In the genomic region with DNA sequence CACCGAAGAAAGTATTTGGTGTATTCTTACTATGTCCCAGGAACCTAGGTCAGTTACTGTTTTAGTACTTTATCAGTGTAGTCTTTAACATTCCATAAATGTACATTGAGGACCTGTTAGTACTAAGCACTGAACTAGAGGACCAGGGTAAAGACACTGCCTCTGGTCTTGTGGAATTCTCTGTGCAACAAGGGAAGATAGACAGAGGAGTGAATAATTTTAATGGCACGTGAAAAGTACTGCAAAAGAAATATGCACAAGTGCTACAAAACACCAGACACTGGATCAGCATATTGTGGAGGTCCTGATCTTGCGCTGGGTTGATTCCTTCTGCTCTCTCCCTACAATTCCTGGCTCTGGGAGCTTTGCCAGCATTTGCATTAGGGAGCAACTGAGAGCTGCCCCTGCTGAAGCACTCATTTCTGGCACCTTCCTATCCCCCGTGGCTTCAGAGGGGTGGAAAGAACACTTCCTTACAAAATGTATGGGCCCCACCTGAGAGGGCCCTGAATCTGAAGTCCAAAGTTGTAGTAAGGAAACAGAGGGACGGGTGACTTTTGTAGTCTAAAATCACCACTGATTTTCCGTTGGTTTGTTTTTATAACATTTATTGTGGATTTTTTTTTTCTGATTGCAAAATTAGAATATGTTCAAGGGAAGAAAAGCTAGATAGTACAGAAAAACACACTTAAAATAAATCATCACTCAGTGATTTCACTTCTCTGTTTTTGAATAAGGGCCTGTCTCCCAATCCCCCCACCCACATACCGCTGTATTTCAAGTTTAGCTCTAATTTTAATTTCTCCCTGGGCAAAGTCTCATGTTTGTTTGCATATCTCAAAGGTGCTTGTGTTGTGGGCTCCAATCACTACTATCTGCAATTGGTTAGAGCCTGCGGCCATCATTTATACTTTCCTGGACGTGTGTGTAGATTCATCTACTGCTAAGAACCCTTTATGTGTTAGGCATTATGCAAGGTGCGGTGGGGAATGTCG, we compare ENCODE assay signal across 13 cellular contexts. TPM values are rescaled to one million over a fixed set of nuclear protein-coding genes. Genes with fewer than 3 reads are reported as not detected.
DNase-seq lines count a peak whose midpoint lies in the region; ATAC-seq and TF ChIP-seq lines count a peak whose summit lies in the region.
"Had no signal": no experiment of that assay in that cellular context is flagged by ENCODE, and none has a peak within 500 bp of the region (broad histone marks: within the 10 kb centered on the region; RNA-seq: fewer than 3 reads in every experiment).

No MANE protein-coding gene starts in this region.

- intact Hi-C loops in Right ventricle myocardium superior (cut with DNase I): no loop called here

- H3K9me3 ChIP-seq in cardiac muscle cell (ENCODE audit: low read depth) (no peaks in the 10 kb centered on the region), OCI-LY3 (ENCODE audit: insufficient read depth, low read length) (0 out of 2 replicates have a peak, but pooled peaks cover 3% of the 10 kb centered on the region), upper lobe of left lung (no peaks in the 10 kb centered on the region)
- H3K9me3 ChIP-seq: body of pancreas, SJSA1 had no signal

- DNase-seq in cardiac muscle cell (ENCODE audit: low read depth in 1 of 2, low spot score in 1 of 2) (no peak), Right ventricle myocardium superior (no peak), iris pigment epithelial cell (ENCODE audit: low read depth) (peak; percentile 18), upper lobe of left lung (no peak), NCI-H2227 treated with DMSO at 0.1 percent for 48 hours (lab: John Stamatoyannopoulos, UW) (no peak), OCI-M2 (lab: John Stamatoyannopoulos, UW; ENCODE audit: unreplicated experiment) (no peak), AG08396 (ENCODE audit: low spot score) (no peak)
- DNase-seq: ACHN; activated CD4-positive, CD25-positive, alpha-beta regulatory T cell treated with anti-CD3 and anti-CD28 coated beads, Interleukin-2, amount 50 U/mL, for 72 hours; retina had no signal

- H2AFZ ChIP-seq in OCI-LY3 (ENCODE audit: low read depth, low read length): no peak overlapping the region

- H3K9ac ChIP-seq in OCI-LY3 (ENCODE audit: low read length): peak overlapping the region; percentile 96

- H3K79me2 ChIP-seq in OCI-LY3 (ENCODE audit: low read length): peaks cover 96% of the 10 kb centered on the region

- H3K27me3 ChIP-seq in cardiac muscle cell: no peaks in the 10 kb centered on the region
- no peaks in the 10 kb centered on the region for H3K27me3 ChIP-seq in OCI-LY3 (ENCODE audit: low read depth, low read length)
- no peaks in the 10 kb centered on the region for H3K27me3 ChIP-seq in upper lobe of left lung
- H3K27me3 ChIP-seq: body of pancreas, SJSA1 had no signal

- peaks cover 33% of the 10 kb centered on the region for H3K4me1 ChIP-seq in cardiac muscle cell (ENCODE audit: low read depth)
- H3K4me1 ChIP-seq in OCI-LY3 (ENCODE audit: low read length): peaks cover 79% of the 10 kb centered on the region
- H3K4me1 ChIP-seq in upper lobe of left lung: peaks cover 12 to 23% (median 18%) of the 10 kb centered on the region in 4 donors
- H3K4me1 ChIP-seq: body of pancreas had no signal

- H3K36me3 ChIP-seq in cardiac muscle cell (no peaks in the 10 kb centered on the region), OCI-LY3 (replicated peaks; ENCODE audit: low read depth, low read length) (peaks cover 80% of the 10 kb centered on the region), upper lobe of left lung (peaks cover 0 to 24% (median 9%) of the 10 kb centered on the region in 4 donors)

- H3K27ac ChIP-seq in cardiac muscle cell: peak overlapping the region; percentile 53
- peak overlapping the region; percentile 90 for H3K27ac ChIP-seq in OCI-LY3 (ENCODE audit: low read length)
- peak overlapping the region in 3 of 4 donors; percentile 5 to 90 (median 35) for H3K27ac ChIP-seq in upper lobe of left lung
- H3K27ac ChIP-seq: body of pancreas, SJSA1 had no signal

- H3K4me2 ChIP-seq in OCI-LY3 (ENCODE audit: low read length): peak overlapping the region; percentile 95

- H3K4me3 ChIP-seq in cardiac muscle cell (no peak overlapping the region), OCI-LY3 (ENCODE audit: low read length) (peak overlapping the region; percentile 72), upper lobe of left lung (no peak overlapping the region)
- H3K4me3 ChIP-seq: body of pancreas, SJSA1 had no signal

- TF ChIP-seq POLR2A in upper lobe of left lung (IDR thresholded peaks at IDR 0.05): no peak

- TF ChIP-seq CTCF in cardiac muscle cell (IDR thresholded peaks at IDR 0.05; ENCODE audit: low read depth, low read length) (no peak), OCI-LY3 (IDR thresholded peaks at IDR 0.05; ENCODE audit: low read depth, low read length) (no peak), upper lobe of left lung (IDR thresholded peaks at IDR 0.05) (no peak)

- ATAC-seq in Right ventricle myocardium superior (ENCODE audit: poor library complexity): no peak
- ATAC-seq in upper lobe of left lung (ENCODE audit: low FRiP score in 2 of 2): no peak
- ATAC-seq: body of pancreas had no signal

- WGBS in upper lobe of left lung, 2 donors: 77 to 79% methylated on average over 11 of the region's 11 CpGs

- no peak for TF ChIP-seq EP300 in upper lobe of left lung (IDR thresholded peaks at IDR 0.05)

- peaks cover 36% of the 10 kb centered on the region for H4K20me1 ChIP-seq in OCI-LY3 (ENCODE audit: insufficient read depth, low read length)

RNA-seq across cellular contexts. Expression of gene PKIG, which starts 4.9 kb away (rescaled TPM):
- 100 and 112 TPM in 2 replicates for total RNA-seq in cardiac muscle cell
- polyA plus RNA-seq in cardiac muscle cell: 68.0 and 90.4 TPM in 2 replicates
- 180 TPM for total RNA-seq in Right ventricle myocardium superior
- 10 to 100 TPM; 46.1 to 91.5 (median 67.8) TPM for total RNA-seq in upper lobe of left lung

Comparison
In these comparisons a context has a peak if more than half of its experiments do, and no peak if none do; other contexts are left out.
1. H3K27ac ChIP-seq: peak in every context shown above with its lines; median percentile 90 in OCI-LY3; 53 in cardiac muscle cell; 35 in upper lobe of left lung.